ENCODE assay signal across 1 cellular context in genomic region chr6:75196051-75196743, GRCh38.
TF ChIP-seq lines count a peak whose summit lies in the region.

No MANE protein-coding gene starts in this region.

TF ChIP-seq in HCT116, 20 proteins besides CTCF, POLR2A, EP300 and RAD21 (continued from another document):
- no peak; the same call in 1 of the 2 replicates for TF ChIP-seq JUND (IDR thresholded peaks at IDR 0.05)
